In the genomic region with DNA sequence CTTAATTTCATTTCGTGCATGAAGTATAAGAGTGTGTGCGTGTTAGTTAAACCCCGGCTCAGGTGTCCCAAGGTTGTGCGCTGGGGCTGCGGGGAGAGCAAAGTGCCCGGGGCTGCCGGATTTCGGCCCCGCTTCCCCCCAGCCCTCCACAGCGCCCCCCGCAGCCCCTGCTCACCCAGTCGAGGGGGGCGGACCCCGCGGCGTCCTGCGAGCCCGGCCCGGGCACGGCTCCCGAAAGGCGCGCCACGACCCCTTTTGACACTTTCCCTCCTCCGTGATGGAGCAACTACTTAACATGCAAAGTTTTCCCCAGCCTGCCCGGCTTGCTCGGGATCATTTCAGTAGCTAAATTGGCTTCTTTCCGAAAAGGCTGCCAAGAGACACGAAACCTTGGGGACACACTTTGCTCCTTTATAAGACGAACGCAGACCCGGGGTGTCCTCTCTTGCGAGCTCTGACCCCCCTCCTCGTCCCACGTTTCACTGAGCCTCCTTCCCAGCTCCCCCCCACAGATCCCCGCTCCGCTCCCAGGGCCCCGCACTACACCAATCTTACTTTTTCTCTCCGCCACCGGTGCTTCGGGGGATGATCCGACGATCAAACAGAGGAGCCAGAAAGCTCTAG, we compare ENCODE assay signal across 8 cellular contexts. TPM values are rescaled to one million over a fixed set of nuclear protein-coding genes. Genes with fewer than 3 reads are reported as not detected.
DNase-seq lines count a peak whose midpoint lies in the region; ATAC-seq, FAIRE-seq and TF ChIP-seq lines count a peak whose summit lies in the region.

No MANE protein-coding gene starts in this region.

- no peak for TF ChIP-seq EP300 in A549 (IDR thresholded peaks at IDR 0.05)

- intact Hi-C loops in activated CD8-positive, alpha-beta T cell treated with anti-CD3 and anti-CD28 coated beads for 36 hours (cut with micrococcal nuclease) = no loop called here

- peaks cover 6% of the 10 kb centered on the region for H3K36me3 Mint-ChIP-seq in activated CD8-positive, alpha-beta T cell treated with anti-CD3 and anti-CD28 coated beads for 36 hours (ENCODE audit: low read depth)

- no peak for TF ChIP-seq CTCF in A549 (IDR thresholded peaks at IDR 0.05)
- no peak for TF ChIP-seq CTCF in activated CD8-positive, alpha-beta T cell treated with anti-CD3 and anti-CD28 coated beads for 36 hours (IDR thresholded peaks at IDR 0.05)
- no peak for TF ChIP-seq CTCF in fibroblast of pulmonary artery (IDR thresholded peaks at IDR 0.05; ENCODE audit: low read length, missing control alignments)

- no peaks in the 10 kb centered on the region for H3K9me3 ChIP-seq in A549
- H3K9me3 ChIP-seq in neuron (ENCODE audit: low read length) = no peaks in the 10 kb centered on the region

- TF ChIP-seq POLR2A in A549 (IDR thresholded peaks at IDR 0.05; ENCODE audit: low read length) (0 out of 2 replicates have a peak, but pooled peaks have one; percentile 14), GM12892 (IDR thresholded peaks at IDR 0.05; ENCODE audit: low read depth, low read length) (no peak)

- no peak for TF ChIP-seq RAD21 in A549 (conservative IDR thresholded peaks at IDR 0.05 in 1 of 2, IDR thresholded peaks at IDR 0.05 in 1 of 2)

- POLR2A ChIA-PET in A549 (lab: Yijun Ruan, JAX) = interaction anchor here (1.1 to 2.9 kb wide), 2 partner anchors 24 to 40 kb away, joined by 4 to 12 read pairs; a partner anchor contains a TSS
- POLR2A ChIA-PET in activated CD8-positive, alpha-beta T cell treated with anti-CD3 and anti-CD28 coated beads for 36 hours (lab: Charles Lee) = interaction anchor here (1.4 kb wide), 1 partner anchor 40 kb away, joined by 4 read pairs; a partner anchor contains a TSS

- WGBS in A549 (ENCODE audit: missing lambda C conversion rate) = 56% methylated on average over 35 of the region's 43 CpGs

- CTCF ChIA-PET in A549 (lab: Yijun Ruan, JAX) = interaction anchor here (1.1 to 4.0 kb wide), 6 partner anchors 10 to 32 kb away, joined by 3 to 20 read pairs (median 6); no protein-coding TSS in a partner anchor
- CTCF ChIA-PET in activated CD8-positive, alpha-beta T cell treated with anti-CD3 and anti-CD28 coated beads for 36 hours (lab: Charles Lee) = interaction anchor here (1.6 to 4.8 kb wide), 3 partner anchors 10 to 24 kb away, joined by 6 to 35 read pairs (median 8); no protein-coding TSS in a partner anchor

- no peak for FAIRE-seq in A549 (lab: Jason Lieb, UNC)
- no peak for FAIRE-seq in GM12892 (lab: Jason Lieb, UNC)

- H2AFZ ChIP-seq in neuron (ENCODE audit: low read depth, low read length) = peak overlapping the region; percentile 83

- peaks cover 17% of the 10 kb centered on the region for H3K27me3 Mint-ChIP-seq in activated CD8-positive, alpha-beta T cell treated with anti-CD3 and anti-CD28 coated beads for 36 hours

- H3K4me2 ChIP-seq in A549 = peak overlapping the region; percentile 92

- H3K27ac Mint-ChIP-seq in activated CD8-positive, alpha-beta T cell treated with anti-CD3 and anti-CD28 coated beads for 36 hours = no peak overlapping the region

- H3K9me3 Mint-ChIP-seq in activated CD8-positive, alpha-beta T cell treated with anti-CD3 and anti-CD28 coated beads for 36 hours = no peaks in the 10 kb centered on the region

- H3K27ac ChIP-seq in A549 = peak overlapping the region; percentile 19 to 32; a peak in 5 of 6 replicates

- H3K4me1 ChIP-seq in A549 (peaks cover 23% of the 10 kb centered on the region), neuron (ENCODE audit: insufficient read depth, low read length) (peaks cover 13% of the 10 kb centered on the region)

- H3K27me3 ChIP-seq in neuron (ENCODE audit: insufficient read depth, low read length) = no peaks in the 10 kb centered on the region

- H3K36me3 ChIP-seq in neuron (ENCODE audit: insufficient read depth, low read length) = no peaks in the 10 kb centered on the region

- peak overlapping the region; percentile 78 for H3K4me3 Mint-ChIP-seq in activated CD8-positive, alpha-beta T cell treated with anti-CD3 and anti-CD28 coated beads for 36 hours

- H3K4me1 Mint-ChIP-seq in activated CD8-positive, alpha-beta T cell treated with anti-CD3 and anti-CD28 coated beads for 36 hours (ENCODE audit: low read depth) = peaks cover 29% of the 10 kb centered on the region

- ATAC-seq in A549 (peak in 1 of 2 experiments; percentile 11; a peak in 3 of 6 replicates), GM19328 (IDR thresholded peaks at IDR 0.05; ENCODE audit: unreplicated experiment) (no peak), HG03196 (IDR thresholded peaks at IDR 0.05; ENCODE audit: unreplicated experiment) (no peak)
- ATAC-seq in activated CD8-positive, alpha-beta T cell treated with anti-CD3 and anti-CD28 coated beads for 36 hours = no peak

- DNase-seq in A549 (ENCODE audit: low read depth in 1 of 2, low spot score in 1 of 2) (peak in 1 of 2 experiments; percentile 19), GM12892 (ENCODE audit: insufficient read length) (peak; percentile 27), fibroblast of pulmonary artery (ENCODE audit: low read depth) (no peak), NCI-H226 (no peak)
- DNase-seq in activated CD8-positive, alpha-beta T cell treated with anti-CD3 and anti-CD28 coated beads for 36 hours = peak; percentile 38

- H3K4me3 ChIP-seq in A549 (peak overlapping the region; percentile 78), fibroblast of pulmonary artery (replicated peaks; ENCODE audit: low read depth, low read length) (peak overlapping the region; percentile 73), neuron (ENCODE audit: low read length) (peak overlapping the region; percentile 62)

TF ChIP-seq in A549, 52 proteins besides CTCF, POLR2A, EP300 and RAD21:
- TF ChIP-seq, protein P1, sequence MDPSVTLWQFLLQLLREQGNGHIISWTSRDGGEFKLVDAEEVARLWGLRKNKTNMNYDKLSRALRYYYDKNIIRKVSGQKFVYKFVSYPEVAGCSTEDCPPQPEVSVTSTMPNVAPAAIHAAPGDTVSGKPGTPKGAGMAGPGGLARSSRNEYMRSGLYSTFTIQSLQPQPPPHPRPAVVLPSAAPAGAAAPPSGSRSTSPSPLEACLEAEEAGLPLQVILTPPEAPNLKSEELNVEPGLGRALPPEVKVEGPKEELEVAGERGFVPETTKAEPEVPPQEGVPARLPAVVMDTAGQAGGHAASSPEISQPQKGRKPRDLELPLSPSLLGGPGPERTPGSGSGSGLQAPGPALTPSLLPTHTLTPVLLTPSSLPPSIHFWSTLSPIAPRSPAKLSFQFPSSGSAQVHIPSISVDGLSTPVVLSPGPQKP (IDR thresholded peaks at IDR 0.05; ENCODE audit: low read depth, low read length) = no peak
- TF ChIP-seq MAZ (IDR thresholded peaks at IDR 0.05; ENCODE audit: borderline replicate concordance, low read depth, low read length) (no peak), KDM5A (IDR thresholded peaks at IDR 0.05) (no peak), FOXS1 (CRISPR knock-in tag; IDR thresholded peaks at IDR 0.05) (no peak), BHLHE40 (IDR thresholded peaks at IDR 0.05; ENCODE audit: low read depth, low read length) (no peak), MYC (IDR thresholded peaks at IDR 0.05; ENCODE audit: borderline replicate concordance, low read length) (no peak), CHD4 (IDR thresholded peaks at IDR 0.05; ENCODE audit: borderline replicate concordance) (no peak), NPAS2 (CRISPR knock-in tag; IDR thresholded peaks at IDR 0.05; ENCODE audit: borderline replicate concordance) (no peak)
- TF ChIP-seq, protein P2, sequence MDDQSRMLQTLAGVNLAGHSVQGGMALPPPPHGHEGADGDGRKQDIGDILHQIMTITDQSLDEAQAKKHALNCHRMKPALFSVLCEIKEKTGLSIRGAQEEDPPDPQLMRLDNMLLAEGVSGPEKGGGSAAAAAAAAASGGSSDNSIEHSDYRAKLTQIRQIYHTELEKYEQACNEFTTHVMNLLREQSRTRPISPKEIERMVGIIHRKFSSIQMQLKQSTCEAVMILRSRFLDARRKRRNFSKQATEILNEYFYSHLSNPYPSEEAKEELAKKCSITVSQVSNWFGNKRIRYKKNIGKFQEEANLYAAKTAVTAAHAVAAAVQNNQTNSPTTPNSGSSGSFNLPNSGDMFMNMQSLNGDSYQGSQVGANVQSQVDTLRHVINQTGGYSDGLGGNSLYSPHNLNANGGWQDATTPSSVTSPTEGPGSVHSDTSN (IDR thresholded peaks at IDR 0.05) = no peak
TF ChIP-seq in A549: peak in this region for 0.

RNA-seq across cellular contexts. Expression of a gene that starts 0.6 kb away (rescaled TPM):
- polyA plus RNA-seq in A549 (2011; rRNA removed) (18.4 and 20.0 TPM in 2 replicates), A549 (2017; fragmentation: RNase III; extraction: RNeasy Plus Mini Kit Qiagen cat#74134 plus additional on column Dnase treatment) (9.6 to 11.2 TPM (median 9.9 TPM) in 3 replicates)
- 18.1 and 22.4 TPM in 2 replicates for polyA plus RNA-seq in A549 (2012; cell fraction: cytosol; rRNA removed)
- polyA plus RNA-seq in A549 (2012; cell fraction: nucleus; rRNA removed) = 7.9 and 8.5 TPM in 2 replicates
- 8.9 and 10.0 TPM in 2 replicates for polyA minus RNA-seq in A549 (2011; rRNA and poly(A)+ RNA removed)
- 9.5 TPM for polyA plus RNA-seq in GM12892 (2012; ENCODE audit: missing spikeins)
- total RNA-seq in activated CD8-positive, alpha-beta T cell treated with anti-CD3 and anti-CD28 coated beads for 36 hours = 10 to 100 TPM; 21.0 to 21.7 TPM

RNA-seq across cellular contexts. Expression of a gene that starts 39.9 kb away (rescaled TPM):
- polyA plus RNA-seq in A549 (2011; rRNA removed) = 382 and 429 TPM in 2 replicates
- polyA plus RNA-seq in A549 (2012; cell fraction: cytosol; rRNA removed) = 307 and 329 TPM in 2 replicates
- polyA plus RNA-seq in A549 (2012; cell fraction: nucleus; rRNA removed) = 276 and 345 TPM in 2 replicates
- 614 to 826 TPM (median 700 TPM) in 3 replicates for polyA plus RNA-seq in A549 (2017; fragmentation: RNase III; extraction: RNeasy Plus Mini Kit Qiagen cat#74134 plus additional on column Dnase treatment)
- polyA minus RNA-seq in A549 (2011; rRNA and poly(A)+ RNA removed) = 495 and 508 TPM in 2 replicates
- 88.5 TPM for polyA plus RNA-seq in GM12892 (2012; ENCODE audit: missing spikeins)
- total RNA-seq in activated CD8-positive, alpha-beta T cell treated with anti-CD3 and anti-CD28 coated beads for 36 hours = 100 to 1,000 TPM; 165 to 180 TPM

Comparison
In these comparisons a context has a peak if more than half of its experiments do, and no peak if none do; other contexts are left out.
1. DNase-seq: peak in GM12892 (single experiment) and activated CD8-positive, alpha-beta T cell treated with anti-CD3 and anti-CD28 coated beads for 36 hours (single experiment); none in fibroblast of pulmonary artery (single experiment) and NCI-H226 (single experiment).
2. Peak in every context shown above with its lines, with median percentiles within 50 percentile points of each other: H3K4me3 ChIP-seq.